In genomic region chr13:99808786-99809185, GRCh38 we compare ENCODE assay signal across 3 cellular contexts.
"Had no signal": no experiment of that assay in that cellular context is flagged by ENCODE, and none has a peak within 500 bp of the region (broad histone marks: within the 10 kb centered on the region; RNA-seq: fewer than 3 reads in every experiment).

No MANE protein-coding gene starts in this region.

- H3K27ac ChIP-seq: HL-60 had no signal

- DNase-seq: IMR-90 had no signal

- H3K4me3 ChIP-seq: K562 had no signal
